In the genomic region with DNA sequence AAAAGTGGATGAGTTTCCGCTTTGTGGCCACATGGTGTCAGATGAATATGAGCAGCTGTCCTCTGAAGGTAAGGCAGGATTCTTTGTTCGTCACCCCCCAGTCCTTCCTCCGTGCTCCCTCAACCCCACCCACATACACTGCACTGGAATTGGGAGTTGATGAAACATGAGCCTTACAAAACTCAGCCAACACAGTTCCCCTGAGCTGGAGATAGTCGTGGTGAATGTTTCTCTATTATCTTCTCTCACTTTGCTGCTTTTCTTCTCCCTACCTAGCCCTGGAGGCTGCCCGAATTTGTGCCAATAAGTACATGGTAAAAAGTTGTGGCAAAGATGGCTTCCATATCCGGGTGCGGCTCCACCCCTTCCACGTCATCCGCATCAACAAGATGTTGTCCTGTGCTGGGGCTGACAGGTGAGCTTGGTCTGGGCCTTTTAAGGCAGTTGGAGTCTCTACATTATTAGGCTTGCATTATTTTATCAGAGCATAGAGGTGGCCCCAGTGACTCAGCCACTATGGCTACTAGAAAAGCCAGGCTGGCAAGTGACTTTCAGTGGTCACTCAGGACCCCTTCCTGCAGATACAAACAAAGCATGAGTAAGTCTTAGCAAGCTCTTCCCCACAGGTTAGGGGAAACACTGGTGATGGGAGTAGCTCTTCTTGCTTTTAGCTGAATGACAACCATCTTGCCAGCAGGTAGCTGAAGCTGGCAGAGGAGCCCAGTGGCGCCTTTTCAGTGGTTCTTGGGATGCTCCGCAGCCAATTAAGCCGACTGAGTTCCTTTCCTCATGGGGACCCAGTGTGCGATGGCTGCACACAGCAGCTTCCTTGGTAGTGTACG, we compare ENCODE assay signal across 8 cellular contexts. TPM values are rescaled to one million over a fixed set of nuclear protein-coding genes. Genes with fewer than 3 reads are reported as not detected.
DNase-seq lines count a peak whose midpoint lies in the region; ATAC-seq and TF ChIP-seq lines count a peak whose summit lies in the region.

No MANE protein-coding gene starts in this region.

- H3K27me3 ChIP-seq in right atrium auricular region: no peaks in the 10 kb centered on the region
- H3K27me3 ChIP-seq in adipocyte (replicated peaks; ENCODE audit: control insufficient read depth, insufficient read depth, low read length): no peaks in the 10 kb centered on the region
- H3K27me3 ChIP-seq in uterus: no peaks in the 10 kb centered on the region

- intact Hi-C loops in cardiac septum (cut with DNase I) (loop anchor here (10.0 kb wide), 1 partner anchor 45 kb away; the partner anchor contains the start of gene FAM50A), lower leg skin (cut with DNase I; ENCODE audit: low total_unique reads) (no loop called here), uterus (cut with DNase I; ENCODE audit: low total_unique reads) (no loop called here)

- H3K9me3 ChIP-seq in right atrium auricular region: no peaks in the 10 kb centered on the region
- no peaks in the 10 kb centered on the region for H3K9me3 ChIP-seq in adipocyte (ENCODE audit: control insufficient read depth, low read length)
- no peaks in the 10 kb centered on the region for H3K9me3 ChIP-seq in uterus

- in situ Hi-C loops in ACHN (cut with HindIII; ENCODE audit: low pct_ligation_motif_present, low pct_unique_long_range_greater_than_20kb, low sequenced_read_pairs): no loop called here

- H3K4me3 ChIP-seq in right atrium auricular region (peak overlapping the region; percentile 59 to 76), adipocyte (ENCODE audit: low read length) (peak overlapping the region; percentile 89), lower leg skin (ENCODE audit: low read depth, poor library complexity, severe bottlenecking) (peak overlapping the region; percentile 53), uterus (peak overlapping the region; percentile 59 to 71)

- ATAC-seq in GM21423 (IDR thresholded peaks at IDR 0.05; ENCODE audit: unreplicated experiment): no peak

- H3K9ac ChIP-seq in adipocyte (ENCODE audit: low read length): peak overlapping the region; percentile 100

- H3K36me3 ChIP-seq in right atrium auricular region: peaks cover 27% of the 10 kb centered on the region
- peaks cover 26% of the 10 kb centered on the region for H3K36me3 ChIP-seq in adipocyte (ENCODE audit: control insufficient read depth, insufficient read depth, low read length, severe bottlenecking)
- H3K36me3 ChIP-seq in uterus: no peaks in the 10 kb centered on the region

- 9 to 60% methylated on average over 9 to 14 of the region's 14 CpGs for WGBS in lower leg skin, 2 donors

- DNase-seq in right atrium auricular region (ENCODE audit: low spot score): no peak
- no peak for DNase-seq in cardiac septum (ENCODE audit: low spot score)
- DNase-seq in adipocyte (ENCODE audit: low read depth): no peak
- DNase-seq in lower leg skin (ENCODE audit: low spot score in 2 of 2): no peak
- DNase-seq in uterus: no peak
- no peak for DNase-seq in ACHN
- no peak for DNase-seq in HEK293T (ENCODE audit: extremely low spot score)

- peak overlapping the region; percentile 89 to 99 for H3K27ac ChIP-seq in right atrium auricular region
- peak overlapping the region; percentile 92 to 99 for H3K27ac ChIP-seq in uterus

- TF ChIP-seq CTCF in right atrium auricular region (IDR thresholded peaks at IDR 0.05) (no peak), lower leg skin (IDR thresholded peaks at IDR 0.05) (no peak), uterus (IDR thresholded peaks at IDR 0.05) (no peak)

- TF ChIP-seq POLR2A in lower leg skin (IDR thresholded peaks at IDR 0.05) (no peak), uterus (IDR thresholded peaks at IDR 0.05) (no peak)

- POLR2A ChIA-PET in HEK293T (lab: Yijun Ruan, JAX): interaction anchor here (0.7 to 4.8 kb wide), 9 partner anchors 9 to 143 kb away, joined by 3 to 40 read pairs (median 4); partner anchors contain the start of gene DNASE1L1

- CTCF ChIA-PET in HEK293T (lab: Yijun Ruan, JAX): interaction anchor here (0.5 to 1.3 kb wide), 4 partner anchors 11 to 132 kb away, joined by 3 to 8 read pairs (median 3); no protein-coding TSS in a partner anchor

- H3K4me1 ChIP-seq in right atrium auricular region (peaks cover 0 to 18% of the 10 kb centered on the region in 2 donors), adipocyte (ENCODE audit: control insufficient read depth, insufficient read depth, low read length) (peaks cover 3% of the 10 kb centered on the region), uterus (no peaks in the 10 kb centered on the region)

TF ChIP-seq in HEK293T, 16 proteins besides CTCF, POLR2A, EP300 and RAD21:
- TF ChIP-seq NFRKB (IDR thresholded peaks at IDR 0.05): no peak
- TF ChIP-seq CTBP1 (IDR thresholded peaks at IDR 0.05; ENCODE audit: borderline replicate concordance): no peak

RNA-seq across cellular contexts. Expression of gene RPL10, which starts 1.6 kb away (rescaled TPM):
- total RNA-seq in right atrium auricular region (1,000 to 10,000 TPM; 1,667 to 4,587 TPM), cardiac septum (1,520 TPM), lower leg skin (1,000 to 10,000 TPM; 3,266 to 8,500 (median 5,564) TPM), uterus (1,000 to 10,000 TPM; 2,407 to 9,172 (median 4,014) TPM)

RNA-seq across cellular contexts. Expression of gene DNASE1L1, which starts 9.3 kb away (rescaled TPM):
- 10 to 100 TPM; 74.4 to 84.0 TPM for total RNA-seq in right atrium auricular region
- total RNA-seq in cardiac septum: 32.9 TPM
- 10 to 100 TPM; 10.5 to 28.5 (median 16.9) TPM for total RNA-seq in lower leg skin
- total RNA-seq in uterus: 10 to 100 TPM; 10.2 to 31.8 (median 21.2) TPM

RNA-seq across cellular contexts. Expression of gene TAFAZZIN, which starts 11.6 kb away (rescaled TPM):
- total RNA-seq in right atrium auricular region (10 to 100 TPM; 24.8 to 28.9 TPM), cardiac septum (41.6 TPM), lower leg skin (10 to 100 TPM; 34.1 to 89.6 (median 49.0) TPM), uterus (10 to 100 TPM; 15.3 to 62.3 (median 20.5) TPM)

RNA-seq across cellular contexts. Expression of gene EMD, which starts 20.7 kb away (rescaled TPM):
- total RNA-seq in right atrium auricular region (10 to 100 TPM; 41.5 to 47.0 TPM), cardiac septum (66.2 TPM), lower leg skin (10 to 100 TPM; 43.4 to 67.0 (median 52.1) TPM), uterus (100 to 1,000 TPM in 1 of 4 donors, 10 to 100 TPM in 3; 13.6 to 118 (median 44.4) TPM)

RNA-seq across cellular contexts. Expression of gene FLNA, which starts 25.3 kb away (rescaled TPM):
- total RNA-seq in right atrium auricular region (100 to 1,000 TPM; 263 to 419 TPM), cardiac septum (347 TPM), lower leg skin (100 to 1,000 TPM; 278 to 636 (median 365) TPM), uterus (1,000 to 10,000 TPM; 1,067 to 4,271 (median 2,911) TPM)
